Comparison of ENCODE assay signal across 26 cellular contexts in genomic region chr3:100635273-100635701, GRCh38. TPM values are rescaled to one million over a fixed set of nuclear protein-coding genes. Genes with fewer than 3 reads are reported as not detected.
DNase-seq lines count a peak whose midpoint lies in the region; ATAC-seq and TF ChIP-seq lines count a peak whose summit lies in the region.
"Had no signal": no experiment of that assay in that cellular context is flagged by ENCODE, and none has a peak within 500 bp of the region (broad histone marks: within the 10 kb centered on the region; RNA-seq: fewer than 3 reads in every experiment).

No MANE protein-coding gene starts in this region.

- peak; percentile 27 for DNase-seq in HuH-7.5 (ENCODE audit: low spot score)
- peak; percentile 87 for DNase-seq in mucosa of gallbladder (ENCODE audit: low spot score)
- DNase-seq in GM13976 (ENCODE audit: low spot score) = no peak
- DNase-seq: activated CD4-positive, CD25-positive, alpha-beta regulatory T cell; DMS 273 treated with DMSO at 0.1 percent for 48 hours; effector memory CD8-positive, alpha-beta T cell; H7; kidney glomerular epithelial cell; NCI-H1092 treated with DMSO at 0.1 percent for 48 hours; NCI-H1694 treated with DMSO at 0.1 percent for 48 hours; NCI-H774; thyroid gland had no signal

- no peak for TF ChIP-seq POLR2A in gastroesophageal sphincter (IDR thresholded peaks at IDR 0.05)

- H3K36me3 ChIP-seq in duodenal mucosa (ENCODE audit: control insufficient read depth in 1 of 2, insufficient read depth in 2 of 2, low read length in 2 of 2) (peaks cover 4 to 23% of the 10 kb centered on the region in 2 donors), gastroesophageal sphincter (no peaks in the 10 kb centered on the region)
- H3K36me3 ChIP-seq: ascending aorta, neutrophil, thyroid gland had no signal

- H3K4me3 ChIP-seq in duodenal mucosa (ENCODE audit: low read depth in 1 of 2, low read length in 2 of 2) (peak overlapping the region; percentile 4 to 27), gastroesophageal sphincter (no peak overlapping the region)
- H3K4me3 ChIP-seq: ascending aorta, coronary artery, thyroid gland had no signal

- in situ Hi-C loops in GM13976 (cut with MboI; ENCODE audit: low sequenced_read_pairs, unreplicated experiment) = no loop called here

- TF ChIP-seq EP300 in gastroesophageal sphincter (IDR thresholded peaks at IDR 0.05) = no peak

- H3K4me1 ChIP-seq in duodenal mucosa (ENCODE audit: control insufficient read depth in 1 of 2, insufficient read depth in 2 of 2, low read length in 2 of 2) (peaks cover 9 to 43% of the 10 kb centered on the region in 2 donors), gastroesophageal sphincter (no peaks in the 10 kb centered on the region)
- H3K4me1 ChIP-seq: ascending aorta, thyroid gland had no signal

- no peak for TF ChIP-seq CTCF in gastroesophageal sphincter (IDR thresholded peaks at IDR 0.05)
- TF ChIP-seq CTCF in GM13976 (IDR thresholded peaks at IDR 0.05; ENCODE audit: borderline replicate concordance, control extremely low read depth, extremely low read depth, insufficient read depth, missing control alignments) = no peak

- peak; percentile 40 for ATAC-seq in GM18498 (IDR thresholded peaks at IDR 0.05; ENCODE audit: unreplicated experiment)
- ATAC-seq in gastroesophageal sphincter = no peak
- no peak for ATAC-seq in HG03280 (IDR thresholded peaks at IDR 0.05; ENCODE audit: unreplicated experiment)
- ATAC-seq: effector memory CD8-positive, alpha-beta T cell had no signal

- H3K9me3 ChIP-seq in duodenal mucosa (ENCODE audit: control insufficient read depth in 1 of 2, low read length in 2 of 2) = no peaks in the 10 kb centered on the region
- no peaks in the 10 kb centered on the region for H3K9me3 ChIP-seq in gastroesophageal sphincter
- H3K9me3 ChIP-seq: ascending aorta, neutrophil, thyroid gland had no signal

- no peak overlapping the region for H3K27ac ChIP-seq in duodenal mucosa (ENCODE audit: low read depth, low read length)
- no peak overlapping the region for H3K27ac ChIP-seq in gastroesophageal sphincter
- H3K27ac ChIP-seq: ascending aorta, coronary artery, neutrophil, thyroid gland had no signal

- WGBS in gastroesophageal sphincter (ENCODE audit: low coverage in 1 of 2), 2 donors = 59 to 64% methylated on average over 3 of the region's 3 CpGs

- H3K27me3 ChIP-seq in duodenal mucosa (ENCODE audit: control insufficient read depth in 1 of 2, insufficient read depth in 2 of 2, low read length in 2 of 2) = no peaks in the 10 kb centered on the region
- no peaks in the 10 kb centered on the region for H3K27me3 ChIP-seq in gastroesophageal sphincter
- H3K27me3 ChIP-seq: ascending aorta, neutrophil, thyroid gland had no signal

- H3K9ac ChIP-seq in duodenal mucosa (ENCODE audit: low read depth in 1 of 2, low read length in 2 of 2) = no peak overlapping the region

RNA-seq across cellular contexts. Expression of gene ADGRG7, which starts 25.9 kb away (rescaled TPM):
- total RNA-seq in mucosa of gallbladder = 2.0 TPM
- under 1 TPM in 1 of 4 donors, not detected in 3; 0.13 TPM for total RNA-seq in gastroesophageal sphincter
- total RNA-seq: activated T-cell treated with anti-CD3 and anti-CD28 coated beads, Interleukin-2, amount 50 U/mL, for 72 hours; ascending aorta; B cell; epithelial cell of proximal tubule; H7; M059J; myocyte; posterior vena cava; SK-MEL-5; thyroid gland had no signal

Comparison
In these comparisons a context has a peak if more than half of its experiments do, and no peak if none do; other contexts are left out.
1. H3K4me3 ChIP-seq: peak in duodenal mucosa (2 of 2); none in gastroesophageal sphincter (0 of 2).